ENCODE assay signal across 20 cellular contexts in genomic region chr15:77846360-77846759, GRCh38.
"Had no signal": no experiment of that assay in that cellular context is flagged by ENCODE, and none has a peak within 500 bp of the region (broad histone marks: within the 10 kb centered on the region; RNA-seq: fewer than 3 reads in every experiment).

No MANE protein-coding gene starts in this region.

- H3K4me3 ChIP-seq: body of pancreas, MG63, SJCRH30 had no signal

- DNase-seq: activated CD4-positive, alpha-beta memory T cell treated with anti-CD3 and anti-CD28 coated beads for 36 hours; activated CD4-positive, alpha-beta T cell treated with anti-CD3 and anti-CD28 coated beads, Interleukin-2, amount 10 ng/mL, durations not matched to agents 7 days and 5 days; activated CD4-positive, CD25-positive, alpha-beta regulatory T cell; activated CD8-positive, alpha-beta memory T cell treated with anti-CD3 and anti-CD28 coated beads for 24 hours; activated effector memory CD4-positive, alpha-beta T cell treated with anti-CD3 and anti-CD28 coated beads, Interleukin-2, amount 50 U/mL, for 16 hours; activated naive CD4-positive, alpha-beta T cell treated with anti-CD3 and anti-CD28 coated beads for 36 hours; activated T-cell treated with anti-CD3 and anti-CD28 coated beads, Interleukin-2, amount 50 U/mL, for 4 hours; body of pancreas; MG63; MV-4-11; NCI-H1092 treated with DMSO at 0.1 percent for 48 hours; NCI-H1417 treated with DMSO at 0.1 percent for 48 hours; NCI-H2029 treated with DMSO at 0.1 percent for 48 hours; NCI-H526; NCI-H774; OCI-M1; Right ventricle myocardium superior; SJCRH30; SK-N-SH; T-helper 1 cell had no signal
